In genomic region chrX:148755111-148755510, GRCh38 we compare ENCODE assay signal across 22 cellular contexts.
"Had no signal": no experiment of that assay in that cellular context is flagged by ENCODE, and none has a peak within 500 bp of the region (broad histone marks: within the 10 kb centered on the region; RNA-seq: fewer than 3 reads in every experiment).

No MANE protein-coding gene starts in this region.

- H3K9me3 ChIP-seq: ascending aorta, gastroesophageal sphincter, heart left ventricle, left ventricle myocardium inferior, sigmoid colon, stomach, testis, upper lobe of left lung had no signal

- H3K4me1 Mint-ChIP-seq: activated naive CD4-positive, alpha-beta T cell treated with anti-CD3 and anti-CD28 coated beads, Interleukin-2, amount 50 U/mL, for 24 hours; stimulated activated effector memory CD8-positive, alpha-beta T cell treated with anti-CD3 and anti-CD28 coated beads, Interleukin-12 subunit alpha, Interleukin-12 subunit beta, amount 100 ng/mL, for 72 hours had no signal

- H3K4me3 Mint-ChIP-seq: activated naive CD4-positive, alpha-beta T cell treated with anti-CD3 and anti-CD28 coated beads, Interleukin-2, amount 50 U/mL, for 24 hours; stimulated activated effector memory CD8-positive, alpha-beta T cell treated with anti-CD3 and anti-CD28 coated beads, Interleukin-12 subunit alpha, Interleukin-12 subunit beta, amount 100 ng/mL, for 72 hours had no signal

- H3K4me3 ChIP-seq: ascending aorta, gastroesophageal sphincter, heart left ventricle, left ventricle myocardium inferior, sigmoid colon, stomach, testis, upper lobe of left lung had no signal

- H3K36me3 ChIP-seq: ascending aorta, gastroesophageal sphincter, heart left ventricle, left ventricle myocardium inferior, sigmoid colon, stomach, upper lobe of left lung, WERI-Rb-1 had no signal

- H3K36me3 Mint-ChIP-seq: activated naive CD4-positive, alpha-beta T cell treated with anti-CD3 and anti-CD28 coated beads, Interleukin-2, amount 50 U/mL, for 24 hours; stimulated activated effector memory CD8-positive, alpha-beta T cell treated with anti-CD3 and anti-CD28 coated beads, Interleukin-12 subunit alpha, Interleukin-12 subunit beta, amount 100 ng/mL, for 72 hours had no signal

- H3K27me3 Mint-ChIP-seq: activated naive CD4-positive, alpha-beta T cell treated with anti-CD3 and anti-CD28 coated beads, Interleukin-2, amount 50 U/mL, for 24 hours had no signal

- DNase-seq: activated CD4-positive, alpha-beta T cell treated with anti-CD3 and anti-CD28 coated beads for 1 hour; activated CD8-positive, alpha-beta memory T cell treated with anti-CD3 and anti-CD28 coated beads for 24 hours; activated CD8-positive, alpha-beta memory T cell treated with anti-CD3 and anti-CD28 coated beads, Interleukin-2, amount 50 U/mL, for 48 hours; activated effector memory CD4-positive, alpha-beta T cell treated with Interleukin-2 at 50 U/mL for 16 hours; activated T-cell treated with anti-CD3 and anti-CD28 coated beads, Interleukin-2, amount 50 U/mL, for 48 hours; effector CD4-positive, alpha-beta T cell; heart left ventricle; kidney; left ventricle myocardium inferior; occipital lobe; posterior cingulate gyrus; sigmoid colon; stimulated activated CD4-positive, alpha-beta T cell treated with anti-CD3 and anti-CD28 coated beads, Interleukin-4, amount 100 ng/mL, for 24 hours; stomach; testis; upper lobe of left lung; WERI-Rb-1 had no signal

- H3K27ac Mint-ChIP-seq: activated naive CD4-positive, alpha-beta T cell treated with anti-CD3 and anti-CD28 coated beads, Interleukin-2, amount 50 U/mL, for 24 hours; stimulated activated effector memory CD8-positive, alpha-beta T cell treated with anti-CD3 and anti-CD28 coated beads, Interleukin-12 subunit alpha, Interleukin-12 subunit beta, amount 100 ng/mL, for 72 hours had no signal

- H3K4me1 ChIP-seq: ascending aorta, gastroesophageal sphincter, heart left ventricle, left ventricle myocardium inferior, sigmoid colon, stomach, testis, upper lobe of left lung had no signal

- H3K27ac ChIP-seq: ascending aorta, gastroesophageal sphincter, heart left ventricle, left ventricle myocardium inferior, sigmoid colon, stomach, testis, upper lobe of left lung, WERI-Rb-1 had no signal

- H3K27me3 ChIP-seq: ascending aorta, gastroesophageal sphincter, sigmoid colon, stomach, testis, upper lobe of left lung had no signal

- ATAC-seq: esophagus mucosa; gastroesophageal sphincter; heart left ventricle; stimulated activated effector memory CD8-positive, alpha-beta T cell treated with anti-CD3 and anti-CD28 coated beads, Interleukin-12 subunit alpha, Interleukin-12 subunit beta, amount 100 ng/mL, for 72 hours had no signal

- H3K9me3 Mint-ChIP-seq: activated naive CD4-positive, alpha-beta T cell treated with anti-CD3 and anti-CD28 coated beads, Interleukin-2, amount 50 U/mL, for 24 hours; stimulated activated effector memory CD8-positive, alpha-beta T cell treated with anti-CD3 and anti-CD28 coated beads, Interleukin-12 subunit alpha, Interleukin-12 subunit beta, amount 100 ng/mL, for 72 hours had no signal
